Comparison of ENCODE assay signal across 8 cellular contexts in genomic region chr13:42969558-42970172, GRCh38. TPM values are rescaled to one million over a fixed set of nuclear protein-coding genes. Genes with fewer than 3 reads are reported as not detected.
DNase-seq lines count a peak whose midpoint lies in the region; ATAC-seq and TF ChIP-seq lines count a peak whose summit lies in the region.

No MANE protein-coding gene starts in this region.

- H3K27me3 ChIP-seq in Panc1 (ENCODE audit: control insufficient read depth, insufficient read depth, low read length), result no peaks in the 10 kb centered on the region

- in situ Hi-C loops in Panc1 (cut with HindIII; ENCODE audit: low pct_unique_long_range_greater_than_20kb, low sequenced_read_pairs), result no loop called here

- H3K27me3 Mint-ChIP-seq in activated T-helper 1 cell treated with anti-CD3 and anti-CD28 coated beads, Interleukin-12 subunit alpha, Interleukin-12 subunit beta, Interleukin-2, Interleukin-4 antibody, amounts not matched to agents 30 ng/mL and 10 ng/mL and 1 ng/mL, durations not matched to agents 14 hours and 24 hours and 36 hours (ENCODE audit: insufficient read depth), result no peaks in the 10 kb centered on the region
- no peaks in the 10 kb centered on the region for H3K27me3 Mint-ChIP-seq in neural crest cell (ENCODE audit: low read depth)

- H3K36me3 ChIP-seq in Panc1 (ENCODE audit: control insufficient read depth, insufficient read depth, low read length), result no peaks in the 10 kb centered on the region

- no peak overlapping the region for H3K27ac Mint-ChIP-seq in activated T-helper 1 cell treated with anti-CD3 and anti-CD28 coated beads, Interleukin-12 subunit alpha, Interleukin-12 subunit beta, Interleukin-2, Interleukin-4 antibody, amounts not matched to agents 30 ng/mL and 10 ng/mL and 1 ng/mL, durations not matched to agents 14 hours and 24 hours and 36 hours
- H3K27ac Mint-ChIP-seq in neural crest cell (ENCODE audit: unreplicated experiment), result no peak overlapping the region

- DNase-seq in EH (ENCODE audit: low read depth), result peak; percentile 79
- no peak for DNase-seq in Panc1 (ENCODE audit: low read depth, low spot score)
- peak; percentile 63 for DNase-seq in activated T-helper 1 cell treated with anti-CD3 and anti-CD28 coated beads, Interleukin-12 subunit alpha, Interleukin-12 subunit beta, Interleukin-2, Interleukin-4 antibody, amounts not matched to agents 30 ng/mL and 10 ng/mL and 1 ng/mL, durations not matched to agents 14 hours and 24 hours and 36 hours (ENCODE audit: low spot score)
- peak; percentile 57 for DNase-seq in fibroblast of the conjunctiva (ENCODE audit: low read depth)
- DNase-seq in neural crest cell (ENCODE audit: low read depth, low spot score), result peak; percentile 92
- peak in 46 of 49 donors; percentile 3 to 84 (median 52) for DNase-seq in substantia nigra (lab: John Stamatoyannopoulos, UW)

- H3K27ac ChIP-seq in Panc1 (ENCODE audit: low read length) (no peak overlapping the region), substantia nigra (ENCODE audit: low read depth, low read length, poor library complexity, severe bottlenecking) (no peak overlapping the region)

- no peak overlapping the region for H3K4me3 Mint-ChIP-seq in activated T-helper 1 cell treated with anti-CD3 and anti-CD28 coated beads, Interleukin-12 subunit alpha, Interleukin-12 subunit beta, Interleukin-2, Interleukin-4 antibody, amounts not matched to agents 30 ng/mL and 10 ng/mL and 1 ng/mL, durations not matched to agents 14 hours and 24 hours and 36 hours
- H3K4me3 Mint-ChIP-seq in neural crest cell, result no peak overlapping the region

- no peaks in the 10 kb centered on the region for H3K9me3 ChIP-seq in Panc1 (ENCODE audit: control insufficient read depth, insufficient read depth, low read depth, low read length)

- intact Hi-C loops in Panc1 (cut with micrococcal nuclease; ENCODE audit: unreplicated experiment), result loop anchor here (5.0 kb wide), 1 partner anchor 833 kb away; no protein-coding TSS in a partner anchor
- intact Hi-C loops in activated T-helper 1 cell treated with anti-CD3 and anti-CD28 coated beads, Interleukin-12 subunit alpha, Interleukin-12 subunit beta, Interleukin-2, Interleukin-4 antibody, amounts not matched to agents 30 ng/mL and 10 ng/mL and 1 ng/mL, durations not matched to agents 14 hours and 24 hours and 36 hours (cut with micrococcal nuclease), result loop anchor here (1.0 to 10.0 kb wide), 8 partner anchors 23 to 910 kb away; partner anchors contain the start of genes CCDC122, DNAJC15, EPSTI1 and LACC1

- H3K4me1 Mint-ChIP-seq in activated T-helper 1 cell treated with anti-CD3 and anti-CD28 coated beads, Interleukin-12 subunit alpha, Interleukin-12 subunit beta, Interleukin-2, Interleukin-4 antibody, amounts not matched to agents 30 ng/mL and 10 ng/mL and 1 ng/mL, durations not matched to agents 14 hours and 24 hours and 36 hours (ENCODE audit: low read depth), result peaks cover 35% of the 10 kb centered on the region
- peaks cover 3% of the 10 kb centered on the region for H3K4me1 Mint-ChIP-seq in neural crest cell

- peaks cover 34% of the 10 kb centered on the region for H3K36me3 Mint-ChIP-seq in activated T-helper 1 cell treated with anti-CD3 and anti-CD28 coated beads, Interleukin-12 subunit alpha, Interleukin-12 subunit beta, Interleukin-2, Interleukin-4 antibody, amounts not matched to agents 30 ng/mL and 10 ng/mL and 1 ng/mL, durations not matched to agents 14 hours and 24 hours and 36 hours (ENCODE audit: low read depth)
- H3K36me3 Mint-ChIP-seq in neural crest cell (ENCODE audit: low read depth), result no peaks in the 10 kb centered on the region

- no peak overlapping the region for H3K4me3 ChIP-seq in Panc1 (ENCODE audit: low read depth in 2 of 2, low read length in 2 of 2)

- ATAC-seq in HG03196 (IDR thresholded peaks at IDR 0.05; ENCODE audit: unreplicated experiment) (peak; percentile 45), Panc1 (peak; percentile 90), GM19452 (IDR thresholded peaks at IDR 0.05; ENCODE audit: unreplicated experiment) (no peak)

- POLR2A ChIA-PET in Panc1 (lab: Charles Lee), result no interaction called here

- no peaks in the 10 kb centered on the region for H3K4me1 ChIP-seq in Panc1 (ENCODE audit: control insufficient read depth, insufficient read depth, low read length)

- CTCF ChIA-PET in Panc1 (lab: Charles Lee), result no interaction called here

- BruUV-seq in Panc1 (replicated peaks; lab: Mats Ljungman, UMichigan), result no TSS peak

- no peaks in the 10 kb centered on the region for H3K9me3 Mint-ChIP-seq in activated T-helper 1 cell treated with anti-CD3 and anti-CD28 coated beads, Interleukin-12 subunit alpha, Interleukin-12 subunit beta, Interleukin-2, Interleukin-4 antibody, amounts not matched to agents 30 ng/mL and 10 ng/mL and 1 ng/mL, durations not matched to agents 14 hours and 24 hours and 36 hours
- H3K9me3 Mint-ChIP-seq in neural crest cell, result no peaks in the 10 kb centered on the region

- TF ChIP-seq CTCF in Panc1 (IDR thresholded peaks at IDR 0.05) (peak; percentile 85), neural crest cell (conservative IDR thresholded peaks at IDR 0.05) (peak; percentile 82)

RNA-seq across cellular contexts. Expression of gene EPSTI1, which starts 22.4 kb away (rescaled TPM):
- total RNA-seq in Panc1 (2021; ENCODE audit: unreplicated experiment) (0.69 TPM), neural crest cell (not detected in 2 replicates)
- polyA plus RNA-seq in Panc1 (2012; ENCODE audit: insufficient read length), result not detected
- 18.6 and 19.3 TPM in 2 replicates for total RNA-seq in activated T-helper 1 cell treated with anti-CD3 and anti-CD28 coated beads, Interleukin-12 subunit alpha, Interleukin-12 subunit beta, Interleukin-2, Interleukin-4 antibody, amounts not matched to agents 30 ng/mL and 10 ng/mL and 1 ng/mL, durations not matched to agents 14 hours and 24 hours and 36 hours

RNA-seq across cellular contexts. Expression of gene DNAJC15, which starts 53.7 kb away (rescaled TPM):
- total RNA-seq in Panc1 (2021; ENCODE audit: unreplicated experiment), result 20.3 TPM
- polyA plus RNA-seq in Panc1 (2012; ENCODE audit: insufficient read length), result 23.9 TPM
- total RNA-seq in activated T-helper 1 cell treated with anti-CD3 and anti-CD28 coated beads, Interleukin-12 subunit alpha, Interleukin-12 subunit beta, Interleukin-2, Interleukin-4 antibody, amounts not matched to agents 30 ng/mL and 10 ng/mL and 1 ng/mL, durations not matched to agents 14 hours and 24 hours and 36 hours, result 18.5 and 20.5 TPM in 2 replicates
- 14.7 and 16.6 TPM in 2 replicates for total RNA-seq in neural crest cell

Comparison
In these comparisons a context has a peak if more than half of its experiments do, and no peak if none do; other contexts are left out.
1. RNA of gene EPSTI1, which starts 22.4 kb away (total RNA-seq): 18.6 to 19.3 TPM in activated T-helper 1 cell treated with anti-CD3 and anti-CD28 coated beads, Interleukin-12 subunit alpha, Interleukin-12 subunit beta, Interleukin-2, Interleukin-4 antibody, amounts not matched to agents 30 ng/mL and 10 ng/mL and 1 ng/mL, durations not matched to agents 14 hours and 24 hours and 36 hours; 0.69 TPM in Panc1 (single experiment) and not detected in neural crest cell; every median in the first group is over 10 times any median in the second.